ENCODE assay signal across 8 cellular contexts in genomic region chr4:139453371-139454110, GRCh38. TPM values are rescaled to one million over a fixed set of nuclear protein-coding genes. Genes with fewer than 3 reads are reported as not detected.
DNase-seq lines count a peak whose midpoint lies in the region; ATAC-seq, FAIRE-seq and TF ChIP-seq lines count a peak whose summit lies in the region.

No MANE protein-coding gene starts in this region.

- H3F3A ChIP-seq in GM23338 (replicated peaks; ENCODE audit: low read depth): peaks cover 7% of the 10 kb centered on the region

- peak overlapping the region; percentile 81 for H3K4me2 ChIP-seq in GM23338

- peak overlapping the region; percentile 95 for H3K4me3 ChIP-seq in GM23338

- peaks cover 45% of the 10 kb centered on the region for H3K4me1 Mint-ChIP-seq in GM23338
- peaks cover 39 to 57% (median 54%) of the 10 kb centered on the region in 3 donors for H3K4me1 Mint-ChIP-seq in naive B cell
- peaks cover 51% of the 10 kb centered on the region for H3K4me1 Mint-ChIP-seq in stimulated activated effector memory CD8-positive, alpha-beta T cell treated with anti-CD3 and anti-CD28 coated beads, Interleukin-12 subunit alpha, Interleukin-12 subunit beta, amount 100 ng/mL, for 72 hours

- H3K27me3 Mint-ChIP-seq in GM23338 (ENCODE audit: insufficient read depth, low read depth, poor library complexity) (peaks cover 10% of the 10 kb centered on the region), naive B cell (no peaks in the 10 kb centered on the region)

- DNase-seq in EL (peak; percentile 97), GM23338 (ENCODE audit: low spot score) (peak; percentile 98), Kasumi-1 (lab: John Stamatoyannopoulos, UW) (peak; percentile 96 to 97), RCC 7860 (ENCODE audit: low spot score) (peak; percentile 90), fibroblast of gingiva (ENCODE audit: low read depth) (peak; percentile 98), naive B cell (peak; percentile 97)
- DNase-seq in activated T-helper 1 cell treated with anti-CD3 and anti-CD28 coated beads, Interleukin-2, amount 50 U/mL, for 16 hours (ENCODE audit: low read depth in 1 of 2, low spot score in 1 of 2): peak; percentile 91
- DNase-seq in stimulated activated effector memory CD8-positive, alpha-beta T cell treated with anti-CD3 and anti-CD28 coated beads, Interleukin-12 subunit alpha, Interleukin-12 subunit beta, amount 100 ng/mL, for 72 hours (ENCODE audit: low spot score in 2 of 2): peak; percentile 90 to 98

- peaks cover 8% of the 10 kb centered on the region; the same call in 1 of the 2 replicates for H4K20me1 ChIP-seq in GM23338 (replicated peaks; ENCODE audit: insufficient read depth)

- no peaks in the 10 kb centered on the region for H3K9me2 ChIP-seq in GM23338 (ENCODE audit: insufficient read depth)

- peaks cover 56% of the 10 kb centered on the region for H3K79me2 ChIP-seq in GM23338 (replicated peaks; ENCODE audit: insufficient read depth)

- no peaks in the 10 kb centered on the region for H3K27me3 ChIP-seq in GM23338 (ENCODE audit: insufficient read depth)

- H3K9me3 Mint-ChIP-seq in GM23338: no peaks in the 10 kb centered on the region
- H3K9me3 Mint-ChIP-seq in naive B cell: no peaks in the 10 kb centered on the region
- no peaks in the 10 kb centered on the region for H3K9me3 Mint-ChIP-seq in stimulated activated effector memory CD8-positive, alpha-beta T cell treated with anti-CD3 and anti-CD28 coated beads, Interleukin-12 subunit alpha, Interleukin-12 subunit beta, amount 100 ng/mL, for 72 hours

- peak; percentile 89 for ATAC-seq in GM23338
- ATAC-seq in naive B cell (ENCODE audit: low read depth in 2 of 2): peak; percentile 82
- ATAC-seq in stimulated activated effector memory CD8-positive, alpha-beta T cell treated with anti-CD3 and anti-CD28 coated beads, Interleukin-12 subunit alpha, Interleukin-12 subunit beta, amount 100 ng/mL, for 72 hours: peak; percentile 94

- peak overlapping the region; percentile 96 for H3K4me3 Mint-ChIP-seq in GM23338
- peak overlapping the region; percentile 85 to 100 (median 96) for H3K4me3 Mint-ChIP-seq in naive B cell
- H3K4me3 Mint-ChIP-seq in stimulated activated effector memory CD8-positive, alpha-beta T cell treated with anti-CD3 and anti-CD28 coated beads, Interleukin-12 subunit alpha, Interleukin-12 subunit beta, amount 100 ng/mL, for 72 hours: peak overlapping the region; percentile 96

- no peak for TF ChIP-seq CTCF in GM23338 (conservative IDR thresholded peaks at IDR 0.05; ENCODE audit: low read depth in 2 of 2)

- H3K27ac Mint-ChIP-seq in GM23338 (peak overlapping the region; percentile 98), naive B cell (peak overlapping the region; percentile 97 to 100 (median 99))
- peak overlapping the region; percentile 97 for H3K27ac Mint-ChIP-seq in stimulated activated effector memory CD8-positive, alpha-beta T cell treated with anti-CD3 and anti-CD28 coated beads, Interleukin-12 subunit alpha, Interleukin-12 subunit beta, amount 100 ng/mL, for 72 hours

- H3K36me3 Mint-ChIP-seq in GM23338 (ENCODE audit: low read depth) (peaks cover 16% of the 10 kb centered on the region; the same call in 2 of the 3 replicates), naive B cell (peaks cover 0 to 4% of the 10 kb centered on the region in 2 donors)
- peaks cover 21% of the 10 kb centered on the region for H3K36me3 Mint-ChIP-seq in stimulated activated effector memory CD8-positive, alpha-beta T cell treated with anti-CD3 and anti-CD28 coated beads, Interleukin-12 subunit alpha, Interleukin-12 subunit beta, amount 100 ng/mL, for 72 hours

- H3K27ac ChIP-seq in GM23338 (ENCODE audit: low read depth): peak overlapping the region; percentile 97

- H3K4me1 ChIP-seq in GM23338 (ENCODE audit: insufficient read depth): peaks cover 41% of the 10 kb centered on the region

- peak; percentile 28 for FAIRE-seq in RCC 7860 (lab: Jason Lieb, UNC)

- H2AFZ ChIP-seq in GM23338: peak overlapping the region; percentile 12

- no peaks in the 10 kb centered on the region for H3K36me3 ChIP-seq in GM23338 (ENCODE audit: insufficient read depth)

TF ChIP-seq in GM23338, 12 proteins besides CTCF, POLR2A, EP300 and RAD21 (continues in another document):
- TF ChIP-seq CREB1 (CRISPR knock-in tag; IDR thresholded peaks at IDR 0.05; ENCODE audit: low read depth) (peak; percentile 31; the same call in 1 of the 2 replicates), EZH2phosphoT487 (IDR thresholded peaks at IDR 0.05; ENCODE audit: unreplicated experiment) (no peak), ZNF114 (CRISPR knock-in tag; IDR thresholded peaks at IDR 0.05) (0 out of 2 replicates have a peak, but pooled peaks have one; percentile 22), ZNF462 (CRISPR knock-in tag; IDR thresholded peaks at IDR 0.05) (no peak), POLR2AphosphoS5 (IDR thresholded peaks at IDR 0.05; ENCODE audit: low read depth) (peak; percentile 92), STAT1 (IDR thresholded peaks at IDR 0.05; ENCODE audit: unreplicated experiment) (no peak)

RNA-seq across cellular contexts. Expression of gene RAB33B, which starts 0.4 kb away (rescaled TPM):
- total RNA-seq in GM23338 (2014; rRNA removed; shearing (Covaris generic)): 17.5 and 19.1 TPM in 2 replicates
- polyA plus RNA-seq in GM23338 (2016; fragmentation: Nextera tagmentation; extraction: Ambion mirVana) (9.9 TPM in 2 replicates), naive B cell (ENCODE audit: low read depth in 6 of 6) (10 to 100 TPM in 5 of 6 donors, 1 to 10 TPM in 1; 7.8 to 15.3 (median 12.8) TPM)

Comparison
In these comparisons a context has a peak if more than half of its experiments do, and no peak if none do; other contexts are left out.
1. Peak in every context shown above with its lines: DNase-seq, ATAC-seq, H3K4me3 ChIP-seq and H3K27ac ChIP-seq.